Comparison of ENCODE assay signal across 15 cellular contexts in genomic region chr3:130442284-130442683, GRCh38.
"Had no signal": no experiment of that assay in that cellular context is flagged by ENCODE, and none has a peak within 500 bp of the region (broad histone marks: within the 10 kb centered on the region; RNA-seq: fewer than 3 reads in every experiment).

No MANE protein-coding gene starts in this region.

- ATAC-seq: activated T-cell treated with anti-CD3 and anti-CD28 coated beads, Interleukin-2, amount 50 U/mL, for 4 hours; stimulated activated naive B cell treated with anti-CD40 and anti-IgM and Interleukin-4, amounts not matched to agents 10 μg/mL and 1 μg/mL and 100 μg/mL, for 72 hours had no signal

- H3K36me3 Mint-ChIP-seq: activated CD4-positive, alpha-beta memory T cell treated with anti-CD3 and anti-CD28 coated beads for 36 hours; activated naive CD8-positive, alpha-beta T cell; brain; stimulated activated naive B cell treated with anti-CD40 and anti-IgM and Interleukin-4, amounts not matched to agents 10 μg/mL and 1 μg/mL and 100 μg/mL, for 72 hours had no signal

- H3K27ac Mint-ChIP-seq: activated CD4-positive, alpha-beta memory T cell treated with anti-CD3 and anti-CD28 coated beads for 36 hours; activated naive CD8-positive, alpha-beta T cell; brain; stimulated activated naive B cell treated with anti-CD40 and anti-IgM and Interleukin-4, amounts not matched to agents 10 μg/mL and 1 μg/mL and 100 μg/mL, for 72 hours; T-helper 2 cell treated with Interferon-gamma antibody and Interleukin-4, amounts not matched to agents 5 μg/mL and 100 μg/mL, for 36 hours had no signal

- H3K4me1 ChIP-seq: left ventricle myocardium inferior, sigmoid colon, transverse colon had no signal

- H3K4me3 ChIP-seq: left ventricle myocardium inferior, sigmoid colon, transverse colon had no signal

- DNase-seq: activated CD4-positive, alpha-beta memory T cell treated with anti-CD3 and anti-CD28 coated beads for 36 hours; activated CD4-positive, alpha-beta T cell treated with anti-CD3 and anti-CD28 coated beads for 1 hour; activated effector memory CD4-positive, alpha-beta T cell treated with anti-CD3 and anti-CD28 coated beads, Interleukin-2, amount 50 U/mL, for 16 hours; activated T-cell treated with anti-CD3 and anti-CD28 coated beads, Interleukin-2, amount 50 U/mL, for 4 hours; amygdala; effector memory CD4-positive, alpha-beta T cell; left ventricle myocardium inferior; sigmoid colon; stimulated activated CD4-positive, alpha-beta T cell treated with anti-CD3 and anti-CD28 coated beads, Interleukin-2, amount 100 ng/mL, for 24 hours; stimulated activated naive B cell treated with anti-CD40 and anti-IgM and Interleukin-4, amounts not matched to agents 10 μg/mL and 1 μg/mL and 100 μg/mL, for 72 hours; transverse colon had no signal

- H3K27ac ChIP-seq: left ventricle myocardium inferior, sigmoid colon, transverse colon had no signal

- H3K27me3 Mint-ChIP-seq: activated CD4-positive, alpha-beta memory T cell treated with anti-CD3 and anti-CD28 coated beads for 36 hours had no signal

- H3K4me1 Mint-ChIP-seq: brain; stimulated activated naive B cell treated with anti-CD40 and anti-IgM and Interleukin-4, amounts not matched to agents 10 μg/mL and 1 μg/mL and 100 μg/mL, for 72 hours had no signal

- H3K4me3 Mint-ChIP-seq: activated CD4-positive, alpha-beta memory T cell treated with anti-CD3 and anti-CD28 coated beads for 36 hours; activated naive CD8-positive, alpha-beta T cell; activated T-cell treated with anti-CD3 and anti-CD28 coated beads, Interleukin-2, amount 50 U/mL, for 4 hours; brain; stimulated activated naive B cell treated with anti-CD40 and anti-IgM and Interleukin-4, amounts not matched to agents 10 μg/mL and 1 μg/mL and 100 μg/mL, for 72 hours; T-helper 2 cell treated with Interferon-gamma antibody and Interleukin-4, amounts not matched to agents 5 μg/mL and 100 μg/mL, for 36 hours had no signal

- H3K27me3 ChIP-seq: sigmoid colon, transverse colon had no signal

- H3K9me3 Mint-ChIP-seq: activated CD4-positive, alpha-beta memory T cell treated with anti-CD3 and anti-CD28 coated beads for 36 hours; activated T-cell treated with anti-CD3 and anti-CD28 coated beads, Interleukin-2, amount 50 U/mL, for 4 hours; brain; T-helper 2 cell treated with Interferon-gamma antibody and Interleukin-4, amounts not matched to agents 5 μg/mL and 100 μg/mL, for 36 hours had no signal

- H3K9me3 ChIP-seq: left ventricle myocardium inferior, sigmoid colon, transverse colon had no signal

- H3K36me3 ChIP-seq: left ventricle myocardium inferior, sigmoid colon, transverse colon had no signal

- FAIRE-seq: keratinocyte had no signal
